Comparison of ENCODE assay signal across 16 cellular contexts in the genomic region with DNA sequence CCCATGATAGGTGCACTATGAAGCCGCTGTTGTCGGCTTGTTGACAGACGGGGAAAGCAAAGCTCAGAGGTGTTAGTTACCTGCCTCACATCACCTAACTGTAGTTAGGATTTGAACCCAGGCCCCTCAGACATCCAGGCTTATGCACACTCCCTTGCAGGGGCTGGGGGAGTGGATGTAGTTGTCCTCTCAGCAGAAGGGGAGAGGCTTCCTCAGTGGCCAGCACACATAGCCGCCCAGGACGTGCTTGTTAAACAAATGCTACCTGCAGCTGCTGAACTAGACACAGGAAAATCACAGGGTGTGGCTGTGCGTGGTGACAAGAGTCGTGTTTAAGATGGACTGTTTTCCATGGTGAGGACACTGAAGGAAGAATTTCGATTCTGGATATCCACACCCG.
"Had no signal": no experiment of that assay in that cellular context is flagged by ENCODE, and none has a peak within 500 bp of the region (broad histone marks: within the 10 kb centered on the region; RNA-seq: fewer than 3 reads in every experiment).

No MANE protein-coding gene starts in this region.

- H3K27ac Mint-ChIP-seq: activated CD8-positive, alpha-beta T cell treated with anti-CD3 and anti-CD28 coated beads for 36 hours; activated naive CD8-positive, alpha-beta T cell treated with anti-CD3 and anti-CD28 coated beads, Interleukin-2, amount 10 ng/mL, durations not matched to agents 7 days and 5 days; activated T-cell treated with anti-CD3 and anti-CD28 coated beads, Interleukin-2, amount 50 U/mL, for 72 hours; naive B cell; stimulated activated naive CD8-positive, alpha-beta T cell treated with anti-CD3 and anti-CD28 coated beads, Interleukin-15, amount 100 ng/mL, for 72 hours had no signal

- H3K4me3 Mint-ChIP-seq: activated CD8-positive, alpha-beta T cell treated with anti-CD3 and anti-CD28 coated beads for 36 hours; activated naive CD8-positive, alpha-beta T cell treated with anti-CD3 and anti-CD28 coated beads, Interleukin-2, amount 10 ng/mL, durations not matched to agents 7 days and 5 days; activated T-cell treated with anti-CD3 and anti-CD28 coated beads, Interleukin-2, amount 50 U/mL, for 72 hours; mesothelial cell of epicardium; naive B cell; stimulated activated naive CD8-positive, alpha-beta T cell treated with anti-CD3 and anti-CD28 coated beads, Interleukin-15, amount 100 ng/mL, for 72 hours had no signal

- H3K9me3 ChIP-seq: gastrocnemius medialis, testis had no signal

- H3K4me1 Mint-ChIP-seq: naive B cell; stimulated activated naive CD8-positive, alpha-beta T cell treated with anti-CD3 and anti-CD28 coated beads, Interleukin-15, amount 100 ng/mL, for 72 hours had no signal

- H3K4me3 ChIP-seq: gastrocnemius medialis, testis had no signal

- H3K36me3 ChIP-seq: gastrocnemius medialis, WERI-Rb-1 had no signal

- H3K27ac ChIP-seq: epithelial cell of prostate, WERI-Rb-1 had no signal

- H3K36me3 Mint-ChIP-seq: activated naive CD8-positive, alpha-beta T cell treated with anti-CD3 and anti-CD28 coated beads, Interleukin-2, amount 10 ng/mL, durations not matched to agents 7 days and 5 days; mesothelial cell of epicardium; naive B cell had no signal

- H3K9me3 Mint-ChIP-seq: activated CD8-positive, alpha-beta T cell treated with anti-CD3 and anti-CD28 coated beads for 36 hours; activated naive CD8-positive, alpha-beta T cell treated with anti-CD3 and anti-CD28 coated beads, Interleukin-2, amount 10 ng/mL, durations not matched to agents 7 days and 5 days; activated T-cell treated with anti-CD3 and anti-CD28 coated beads, Interleukin-2, amount 50 U/mL, for 72 hours; mesothelial cell of epicardium; naive B cell; stimulated activated naive CD8-positive, alpha-beta T cell treated with anti-CD3 and anti-CD28 coated beads, Interleukin-15, amount 100 ng/mL, for 72 hours had no signal

- ATAC-seq: activated CD8-positive, alpha-beta T cell treated with anti-CD3 and anti-CD28 coated beads for 36 hours; activated T-cell treated with anti-CD3 and anti-CD28 coated beads, Interleukin-2, amount 50 U/mL, for 72 hours; gastrocnemius medialis; stimulated activated naive CD8-positive, alpha-beta T cell treated with anti-CD3 and anti-CD28 coated beads, Interleukin-15, amount 100 ng/mL, for 72 hours had no signal

- H3K27me3 ChIP-seq: gastrocnemius medialis, testis had no signal

- DNase-seq: activated CD4-positive, alpha-beta T cell treated with anti-CD3 and anti-CD28 coated beads for 4 hours; activated CD8-positive, alpha-beta memory T cell treated with anti-CD3 and anti-CD28 coated beads, Interleukin-2, amount 50 U/mL, for 4 hours; activated CD8-positive, alpha-beta T cell treated with anti-CD3 and anti-CD28 coated beads for 36 hours; activated naive CD8-positive, alpha-beta T cell treated with anti-CD3 and anti-CD28 coated beads, Interleukin-2, amount 10 ng/mL, durations not matched to agents 7 days and 5 days; activated T-cell treated with anti-CD3 and anti-CD28 coated beads, Interleukin-2, amount 50 U/mL, for 72 hours; cortex of kidney; effector memory CD4-positive, alpha-beta T cell; naive B cell; stimulated activated CD4-positive, alpha-beta T cell treated with anti-CD3 and anti-CD28 coated beads, Interleukin-4, amount 100 ng/mL, for 4 hours; stimulated activated naive CD8-positive, alpha-beta T cell treated with anti-CD3 and anti-CD28 coated beads, Interleukin-15, amount 100 ng/mL, for 72 hours; T-helper 1 cell; testis; WERI-Rb-1 had no signal
